ENCODE assay signal across 1 cellular context in the genomic region with DNA sequence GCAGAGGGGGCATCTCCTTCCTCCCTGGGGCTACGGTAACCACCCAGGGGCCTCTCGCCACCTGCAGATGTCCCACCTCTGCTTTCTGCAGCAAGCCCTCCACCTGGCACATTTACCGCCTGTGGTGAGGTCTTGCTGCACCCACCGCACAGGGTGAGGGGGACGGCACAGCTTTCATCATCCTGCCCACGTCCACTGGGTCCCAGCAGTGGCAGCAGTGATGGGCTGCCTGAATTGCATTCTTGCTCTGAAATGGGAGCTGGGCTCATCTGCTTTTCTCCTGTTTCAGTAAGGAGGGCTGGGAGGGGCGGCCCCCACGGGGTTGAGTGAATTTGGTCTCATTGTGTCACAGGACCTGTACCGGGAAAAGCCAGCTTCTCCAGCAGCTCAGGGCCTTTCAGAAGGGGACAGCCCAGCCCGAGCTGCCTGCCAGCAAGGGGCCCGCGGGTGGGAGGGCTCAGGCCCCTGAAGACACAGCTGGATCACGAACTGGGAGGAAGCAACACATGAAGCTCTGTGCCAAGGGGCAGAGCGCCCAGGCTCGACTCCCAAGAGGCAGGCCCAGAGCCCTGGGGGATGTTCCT.
TF ChIP-seq lines count a peak whose summit lies in the region.

No MANE protein-coding gene starts in this region.

TF ChIP-seq in HEK293, 187 proteins besides CTCF, POLR2A, EP300 and RAD21 (continued from another document):
- TF ChIP-seq, protein P1, sequence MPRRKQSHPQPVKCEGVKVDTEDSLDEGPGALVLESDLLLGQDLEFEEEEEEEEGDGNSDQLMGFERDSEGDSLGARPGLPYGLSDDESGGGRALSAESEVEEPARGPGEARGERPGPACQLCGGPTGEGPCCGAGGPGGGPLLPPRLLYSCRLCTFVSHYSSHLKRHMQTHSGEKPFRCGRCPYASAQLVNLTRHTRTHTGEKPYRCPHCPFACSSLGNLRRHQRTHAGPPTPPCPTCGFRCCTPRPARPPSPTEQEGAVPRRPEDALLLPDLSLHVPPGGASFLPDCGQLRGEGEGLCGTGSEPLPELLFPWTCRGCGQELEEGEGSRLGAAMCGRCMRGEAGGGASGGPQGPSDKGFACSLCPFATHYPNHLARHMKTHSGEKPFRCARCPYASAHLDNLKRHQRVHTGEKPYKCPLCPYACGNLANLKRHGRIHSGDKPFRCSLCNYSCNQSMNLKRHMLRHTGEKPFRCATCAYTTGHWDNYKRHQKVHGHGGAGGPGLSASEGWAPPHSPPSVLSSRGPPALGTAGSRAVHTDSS (tag by site-specific recombination; IDR thresholded peaks at IDR 0.05), result 0 out of 2 replicates have a peak, but pooled peaks have one; percentile 44
